ENCODE assay signal across 8 cellular contexts in the genomic region with DNA sequence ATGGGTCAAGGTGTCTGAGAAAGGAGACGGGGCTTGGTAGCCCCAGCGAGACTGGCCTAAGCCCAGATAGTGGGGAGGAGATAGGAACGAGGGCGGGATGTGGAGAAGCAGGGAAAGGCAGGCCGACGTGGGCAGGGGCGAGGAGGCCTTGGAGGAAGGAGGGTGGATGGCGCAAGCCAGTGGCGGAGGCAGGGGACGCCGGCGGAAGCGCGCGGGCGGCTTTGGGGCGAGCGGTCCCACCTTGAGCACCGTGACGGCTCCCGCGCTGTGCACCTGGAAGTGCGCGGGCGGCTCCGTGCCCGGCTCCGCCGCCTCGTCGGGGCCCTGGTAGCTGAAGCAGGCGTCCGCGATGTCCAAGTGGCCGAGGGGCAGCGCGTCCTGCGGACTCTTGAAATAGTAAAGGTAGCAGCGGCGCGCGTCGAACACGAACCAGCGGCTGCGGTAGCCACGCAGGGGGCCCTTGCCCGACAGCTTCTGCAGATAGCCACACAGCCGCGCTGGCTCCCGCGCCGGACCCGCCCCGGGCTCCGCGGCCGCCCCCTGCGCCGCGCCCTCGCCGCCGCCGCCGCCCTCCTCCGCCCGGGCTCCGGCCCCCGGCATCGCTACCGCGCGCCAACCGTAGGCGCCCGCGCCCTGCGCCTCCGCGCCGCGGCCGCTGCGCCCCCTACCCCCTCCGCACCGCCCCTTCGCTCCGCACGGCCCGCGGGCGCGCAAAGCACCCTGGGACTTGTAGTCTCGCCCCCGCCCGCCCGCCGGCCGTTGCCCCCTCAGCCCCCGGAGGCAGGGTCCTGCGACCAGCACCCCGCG. TPM values are rescaled to one million over a fixed set of nuclear protein-coding genes. Genes with fewer than 3 reads are reported as not detected.
DNase-seq lines count a peak whose midpoint lies in the region; ATAC-seq, FAIRE-seq and TF ChIP-seq lines count a peak whose summit lies in the region.

A gene (minus strand): TSS at position 659 of the 807 bp plus-strand sequence. CDS start 59 bp downstream, at position 600.

- peak within 1 kb of the TSS; percentile 61 to 79 (median 72) for H3K4me3 ChIP-seq in H1 (ENCODE audit: extremely low read depth in 1 of 4, insufficient read depth in 2 of 4, low read depth in 3 of 4, low read length in 4 of 4)

- no peak for TF ChIP-seq POLR2A in H1 (IDR thresholded peaks at IDR 0.05; ENCODE audit: control extremely low read depth in 1 of 2, low read depth in 2 of 2, low read length in 2 of 2)

- no peak within 1 kb of the TSS for H2BK12ac ChIP-seq in H1 (ENCODE audit: low read depth, low read length)

- peak within 1 kb of the TSS; percentile 65 for H3K56ac ChIP-seq in H1 (replicated peaks; ENCODE audit: insufficient read length, low read depth, low read length)

- peak within 1 kb of the TSS; percentile 42 for H4K91ac ChIP-seq in H1 (replicated peaks; ENCODE audit: insufficient read length, low read length)

- H3K79me1 ChIP-seq in H1 (ENCODE audit: low read depth, low read length), result no peaks in the 10 kb centered on the region; the same call in 1 of the 2 replicates

- TF ChIP-seq CTCF in H1 (IDR thresholded peaks at IDR 0.05; ENCODE audit: control extremely low read depth in 1 of 3, insufficient read depth in 1 of 3, low read depth in 1 of 3, low read length in 3 of 3), result peak in 1 of 3 experiments; percentile 14; a peak in 1 of 4 replicates

- peak within 1 kb of the TSS; percentile 71 for H3K18ac ChIP-seq in H1 (ENCODE audit: extremely low read depth, low read length)

- H4K20me1 ChIP-seq in H1 (replicated peaks in 1 of 2; ENCODE audit: control insufficient read depth in 1 of 2, insufficient read depth in 2 of 2, low read length in 2 of 2), result no peaks in the 10 kb centered on the region

- TF ChIP-seq EP300 in H1 (IDR thresholded peaks at IDR 0.05; ENCODE audit: borderline replicate concordance in 1 of 2, low read depth in 2 of 2, low read length in 2 of 2), result no peak

- peak within 1 kb of the TSS; percentile 48 for H4K5ac ChIP-seq in H1 (ENCODE audit: insufficient read length, low read depth, low read length)

- H3K27me3 ChIP-seq in H1 (replicated peaks in 1 of 4; ENCODE audit: control insufficient read depth in 3 of 4, extremely low read depth in 1 of 4, insufficient read depth in 3 of 4, low read length in 3 of 4), result no peaks in the 10 kb centered on the region

- H3K4me1 ChIP-seq in H1 (replicated peaks in 1 of 4; ENCODE audit: control insufficient read depth in 3 of 4, insufficient read depth in 4 of 4, low read length in 3 of 4), result peaks cover 0 to 8% (median 3%) of the 10 kb centered on the region in 4 experiments; a peak in 4 of 7 replicates

- FAIRE-seq in H1 (lab: Jason Lieb, UNC), result no peak

- no peak within 1 kb of the TSS for H3K14ac ChIP-seq in H1 (ENCODE audit: insufficient read length)

- H2AK5ac ChIP-seq in H1 (ENCODE audit: low read depth, low read length), result no peak within 1 kb of the TSS

- no peak within 1 kb of the TSS for H3K4ac ChIP-seq in H1 (replicated peaks; ENCODE audit: insufficient read length, low read depth, low read length)

- no peak within 1 kb of the TSS for H3K27ac ChIP-seq in H1 (ENCODE audit: low read depth, low read length)

- peak within 1 kb of the TSS; percentile 52; the same call in 1 of the 2 replicates for H2BK5ac ChIP-seq in H1 (ENCODE audit: low read depth, low read length)

- H2BK15ac ChIP-seq in H1 (ENCODE audit: low read length), result peak within 1 kb of the TSS; percentile 29; the same call in 1 of the 2 replicates

- peaks cover 9% of the 10 kb centered on the region for H3K23me2 ChIP-seq in H1 (ENCODE audit: low read depth, low read length)

- H2AFZ ChIP-seq in H1 (ENCODE audit: low read length), result peak within 1 kb of the TSS; percentile 97

- H3K23ac ChIP-seq in H1 (ENCODE audit: insufficient read length), result no peak within 1 kb of the TSS

- H3K79me2 ChIP-seq in H1 (ENCODE audit: control insufficient read depth in 1 of 2, insufficient read depth in 2 of 2, low read length in 2 of 2), result peaks cover 0 to 7% of the 10 kb centered on the region in 2 experiments; a peak in 2 of 4 replicates

- H2BK20ac ChIP-seq in H1 (ENCODE audit: low read length), result no peak within 1 kb of the TSS

- CTCF ChIA-PET in activated CD8-positive, alpha-beta memory T cell treated with anti-CD3 and anti-CD28 coated beads for 36 hours (lab: Charles Lee), result interaction anchor here (1.1 to 2.2 kb wide), 4 partner anchors 25 to 118 kb away, joined by 3 to 5 read pairs (median 4); no protein-coding TSS in a partner anchor
- CTCF ChIA-PET in H1 (lab: Charles Lee; ENCODE audit: partially characterized antibody), result interaction anchor here (0.6 to 2.2 kb wide), 8 partner anchors 17 to 126 kb away, joined by 3 to 8 read pairs (median 4); no protein-coding TSS in a partner anchor

- peak within 1 kb of the TSS; percentile 83 for H4K8ac ChIP-seq in H1 (ENCODE audit: extremely low read depth, insufficient read depth, low read length)

- WGBS in H1 (ENCODE audit: extremely low coverage in 1 of 2, insufficient coverage in 1 of 2, insufficient read length in 1 of 2, insufficient replicate concordance in 2 of 2, low coverage in 1 of 2, low lambda C conversion rate in 2 of 2, missing lambda C conversion rate in 1 of 2), 2 experiments, result 2% methylated on average over 47 of the region's 104 CpGs; no CpG with 5 or more reads in 1 of the 2 experiments

- H3K9me3 ChIP-seq in H1 (ENCODE audit: insufficient read depth in 2 of 2, low read depth in 1 of 2, low read length in 1 of 2), result no peaks in the 10 kb centered on the region

- DNase-seq in NCI-H510A treated with DMSO at 0.1 percent for 48 hours (lab: John Stamatoyannopoulos, UW) (peak; percentile 12), NCI-H510A (lab: John Stamatoyannopoulos, UW) (no peak), NCI-H524 (lab: John Stamatoyannopoulos, UW) (peak; percentile 30 to 66), H1 (ENCODE audit: low read depth in 1 of 2, low spot score in 2 of 2) (peak in 1 of 2 experiments; percentile 82), mesenteric fat pad (ENCODE audit: low spot score) (peak; percentile 91)
- DNase-seq in stimulated activated CD8-positive, alpha-beta memory T cell treated with anti-CD3 and anti-CD28 coated beads, Interleukin-15, amount 100 ng/mL, for 24 hours (ENCODE audit: low read depth), result peak; percentile 57

- no peak for TF ChIP-seq RAD21 in H1 (IDR thresholded peaks at IDR 0.05 in 1 of 2, conservative IDR thresholded peaks at IDR 0.05 in 1 of 2; ENCODE audit: low read depth in 2 of 2, low read length in 2 of 2)

- H3K4me2 ChIP-seq in H1 (ENCODE audit: insufficient read depth in 1 of 2, low read depth in 2 of 2, low read length in 2 of 2), result peak within 1 kb of the TSS; percentile 66 to 89

- H2BK120ac ChIP-seq in H1 (replicated peaks; ENCODE audit: low read depth, low read length), result peak within 1 kb of the TSS; percentile 78

- POLR2A ChIA-PET in activated CD8-positive, alpha-beta memory T cell treated with anti-CD3 and anti-CD28 coated beads for 36 hours (lab: Charles Lee), result interaction anchor here (0.7 to 1.0 kb wide), 3 partner anchors 10 to 30 kb away, joined by 3 to 7 read pairs (median 3); no protein-coding TSS in a partner anchor
- POLR2A ChIA-PET in H1 (lab: Charles Lee; ENCODE audit: partially characterized antibody), result no interaction called here

- H3K36me3 ChIP-seq in H1 (ENCODE audit: control insufficient read depth in 2 of 4, insufficient read depth in 4 of 4, low read length in 3 of 4), result no peaks in the 10 kb centered on the region

- peak; percentile 85 for ATAC-seq in HG02970 (IDR thresholded peaks at IDR 0.05; ENCODE audit: low FRiP score, unreplicated experiment)

- H3K9ac ChIP-seq in H1 (replicated peaks in 1 of 4; ENCODE audit: extremely low read depth in 1 of 4, low read depth in 3 of 4, low read length in 3 of 4), result peak within 1 kb of the TSS; percentile 42 to 77 (median 50); a peak in 4 of 7 replicates

TF ChIP-seq in H1, 55 proteins besides CTCF, POLR2A, EP300 and RAD21:
- TF ChIP-seq POLR2AphosphoS5 (IDR thresholded peaks at IDR 0.05; ENCODE audit: low read depth, low read length), result no peak
- TF ChIP-seq EGR1 (IDR thresholded peaks at IDR 0.05; ENCODE audit: borderline replicate concordance, low read depth, low read length), result no peak
- TF ChIP-seq RNF2 (IDR thresholded peaks at IDR 0.05; ENCODE audit: borderline replicate concordance, low read depth, low read length, missing control alignments, poor library complexity, severe bottlenecking), result no peak
- TF ChIP-seq HDAC2 (IDR thresholded peaks at IDR 0.05; ENCODE audit: borderline replicate concordance in 1 of 2, low read depth in 2 of 2, low read length in 2 of 2), result no peak
- TF ChIP-seq CREB1 (IDR thresholded peaks at IDR 0.05), result peak; percentile 11; the same call in 1 of the 2 replicates
- TF ChIP-seq SUZ12 (IDR thresholded peaks at IDR 0.05; ENCODE audit: low read length), result 0 out of 2 replicates have a peak, but pooled peaks have one; percentile 21
- TF ChIP-seq, protein P1, sequence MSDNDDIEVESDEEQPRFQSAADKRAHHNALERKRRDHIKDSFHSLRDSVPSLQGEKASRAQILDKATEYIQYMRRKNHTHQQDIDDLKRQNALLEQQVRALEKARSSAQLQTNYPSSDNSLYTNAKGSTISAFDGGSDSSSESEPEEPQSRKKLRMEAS (IDR thresholded peaks at IDR 0.05), result 0 out of 2 replicates have a peak, but pooled peaks have one; percentile 4
- TF ChIP-seq ASH2L (IDR thresholded peaks at IDR 0.05; ENCODE audit: low read length), result peak; percentile 84
- peak; percentile 95 for TF ChIP-seq KDM4A (IDR thresholded peaks at IDR 0.05; ENCODE audit: low read depth, low read length, severe bottlenecking)

RNA-seq across cellular contexts. Expression of the gene that starts here (rescaled TPM):
- 10 to 100 TPM; 43.0 to 45.3 TPM for total RNA-seq in activated CD8-positive, alpha-beta memory T cell treated with anti-CD3 and anti-CD28 coated beads for 36 hours
- 15.4 and 19.5 TPM in 2 replicates for total RNA-seq in H1 (2021; fragmentation: NEBNext Ultra II Directional; extraction: Animal tissue kit (Norgen Biotek cat#: 25700))
- 11.9 and 13.6 TPM in 2 replicates for polyA plus RNA-seq in H1 (2011; rRNA removed)
- 15.5 TPM for polyA plus RNA-seq in H1 (2011; cell fraction: cytosol; rRNA removed)
- 31.0 TPM for polyA plus RNA-seq in H1 (2011; cell fraction: nucleus; rRNA removed)
- polyA plus RNA-seq in H1 (2012, experiment 1 of 2), result 9.7 to 12.0 TPM (median 11.3 TPM) in 4 replicates
- 4.8 TPM for polyA plus RNA-seq in H1 (2012, experiment 2 of 2)
- 9.2 TPM for polyA plus RNA-seq in H1 (2013, experiment 1 of 2)
- polyA plus RNA-seq in H1 (2013, experiment 2 of 2), result 9.0 TPM
- 17.8 and 17.9 TPM in 2 replicates for polyA minus RNA-seq in H1 (2011; rRNA and poly(A)+ RNA removed)
- 10.9 TPM for polyA minus RNA-seq in H1 (2011; cell fraction: cytosol; rRNA and poly(A)+ RNA removed)
- polyA minus RNA-seq in H1 (2011; cell fraction: nucleus; rRNA and poly(A)+ RNA removed), result 19.8 TPM
- total RNA-seq in mesenteric fat pad, result 82.0 TPM
